Comparison of ENCODE assay signal across 10 cellular contexts in the genomic region with DNA sequence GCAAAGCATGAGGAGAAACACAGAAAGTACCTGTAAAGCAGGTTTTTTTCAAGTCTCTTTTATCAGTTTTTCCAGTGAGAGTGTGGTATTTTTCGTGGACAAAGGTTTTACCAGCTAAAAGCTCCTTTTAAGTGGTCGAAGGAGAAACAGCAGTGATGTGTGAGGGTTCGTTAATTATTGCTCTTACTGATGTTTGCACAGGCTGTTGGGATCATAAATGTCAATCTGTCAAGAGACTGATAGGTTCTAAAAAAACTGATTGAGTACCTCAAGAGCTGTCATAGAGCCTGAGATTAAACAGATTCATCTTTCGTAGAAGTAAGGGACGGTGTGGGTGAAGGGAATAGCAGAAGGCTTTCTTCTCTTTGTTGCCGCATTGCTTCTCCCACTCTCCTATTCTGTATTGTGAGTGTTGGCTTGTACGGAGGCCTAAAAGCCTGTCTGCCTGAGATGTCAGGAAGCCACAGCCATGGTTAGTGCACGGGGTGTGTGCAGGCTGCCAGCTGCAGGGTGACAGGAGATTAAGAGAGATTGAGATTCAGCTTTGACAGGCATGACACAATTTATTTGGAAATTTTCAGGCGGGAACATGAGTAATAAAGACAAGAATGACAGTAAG.
DNase-seq lines count a peak whose midpoint lies in the region; ATAC-seq lines count a peak whose summit lies in the region.
"Had no signal": no experiment of that assay in that cellular context is flagged by ENCODE, and none has a peak within 500 bp of the region (broad histone marks: within the 10 kb centered on the region; RNA-seq: fewer than 3 reads in every experiment).

No MANE protein-coding gene starts in this region.

- no peak overlapping the region for H3K4me3 Mint-ChIP-seq in activated naive CD8-positive, alpha-beta T cell treated with anti-CD3 and anti-CD28 coated beads for 36 hours
- H3K4me3 Mint-ChIP-seq: stimulated activated memory B cell treated with anti-CD40 and anti-IgM and Interleukin-4, amounts not matched to agents 10 μg/mL and 1 μg/mL and 100 μg/mL, for 72 hours had no signal

- H3K9me3 Mint-ChIP-seq in activated naive CD8-positive, alpha-beta T cell treated with anti-CD3 and anti-CD28 coated beads for 36 hours = peaks cover 2% of the 10 kb centered on the region
- H3K9me3 Mint-ChIP-seq: stimulated activated memory B cell treated with anti-CD40 and anti-IgM and Interleukin-4, amounts not matched to agents 10 μg/mL and 1 μg/mL and 100 μg/mL, for 72 hours had no signal

- DNase-seq in DMS79 (lab: John Stamatoyannopoulos, UW) (peak; percentile 83), NCI-H1436 treated with DMSO at 0.1 percent for 48 hours (lab: John Stamatoyannopoulos, UW) (peak; percentile 64), myocyte (ENCODE audit: low read depth) (peak; percentile 75)
- DNase-seq in activated naive CD8-positive, alpha-beta T cell treated with anti-CD3 and anti-CD28 coated beads for 36 hours = no peak
- DNase-seq: H7 had no signal

- peak overlapping the region; percentile 35 for H3K27ac Mint-ChIP-seq in activated naive CD8-positive, alpha-beta T cell treated with anti-CD3 and anti-CD28 coated beads for 36 hours
- H3K27ac Mint-ChIP-seq: stimulated activated memory B cell treated with anti-CD40 and anti-IgM and Interleukin-4, amounts not matched to agents 10 μg/mL and 1 μg/mL and 100 μg/mL, for 72 hours had no signal

- ATAC-seq in GM18502 (IDR thresholded peaks at IDR 0.05; ENCODE audit: poor library complexity, unreplicated experiment) (no peak), HG02642 (IDR thresholded peaks at IDR 0.05; ENCODE audit: poor library complexity, unreplicated experiment) (no peak), GM18873 (IDR thresholded peaks at IDR 0.05; ENCODE audit: low FRiP score, unreplicated experiment) (no peak), GM21447 (IDR thresholded peaks at IDR 0.05; ENCODE audit: unreplicated experiment) (no peak)
- ATAC-seq: stimulated activated memory B cell treated with anti-CD40 and anti-IgM and Interleukin-4, amounts not matched to agents 10 μg/mL and 1 μg/mL and 100 μg/mL, for 72 hours had no signal

- no peaks in the 10 kb centered on the region for H3K27me3 Mint-ChIP-seq in activated naive CD8-positive, alpha-beta T cell treated with anti-CD3 and anti-CD28 coated beads for 36 hours
- H3K27me3 Mint-ChIP-seq: stimulated activated memory B cell treated with anti-CD40 and anti-IgM and Interleukin-4, amounts not matched to agents 10 μg/mL and 1 μg/mL and 100 μg/mL, for 72 hours had no signal

- H3K36me3 Mint-ChIP-seq in activated naive CD8-positive, alpha-beta T cell treated with anti-CD3 and anti-CD28 coated beads for 36 hours = peaks cover 26% of the 10 kb centered on the region

- H3K4me1 Mint-ChIP-seq in activated naive CD8-positive, alpha-beta T cell treated with anti-CD3 and anti-CD28 coated beads for 36 hours = peaks cover 26% of the 10 kb centered on the region
